7 cellular contexts compared by ENCODE assay signal in the genomic region with DNA sequence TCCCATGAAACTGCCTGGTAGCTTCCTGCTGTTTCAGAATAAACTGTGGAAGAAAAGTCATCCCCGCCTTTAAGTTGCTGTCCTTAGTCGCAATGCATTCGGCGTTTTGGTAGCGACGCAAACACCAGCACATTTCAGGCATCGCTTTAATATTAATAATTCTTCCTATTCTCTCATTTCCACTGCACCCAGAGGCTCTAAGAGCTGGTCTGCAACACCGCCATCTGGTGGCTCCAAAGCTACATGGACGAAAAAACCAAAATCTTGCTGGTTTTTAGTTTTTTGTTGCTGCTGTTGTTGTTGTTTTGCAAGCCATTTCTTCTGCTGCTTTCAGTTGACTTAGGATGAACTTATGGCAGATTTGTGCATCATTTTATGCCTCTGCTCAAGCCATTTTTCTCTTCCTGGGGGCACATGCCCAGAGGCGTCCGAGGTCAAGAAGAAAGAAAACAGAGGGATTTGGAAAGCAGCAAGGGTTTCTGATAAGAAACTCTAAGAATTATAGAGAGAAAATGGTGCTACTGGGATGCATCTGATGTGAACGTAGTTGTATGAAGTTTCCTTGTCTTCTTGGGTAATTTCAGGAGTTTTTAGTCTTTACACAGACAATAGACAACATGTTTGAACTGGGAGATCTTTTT.
DNase-seq lines count a peak whose midpoint lies in the region; ATAC-seq and TF ChIP-seq lines count a peak whose summit lies in the region.

No MANE protein-coding gene starts in this region.

- H3K36me3 ChIP-seq in Peyer's patch = no peaks in the 10 kb centered on the region
- no peaks in the 10 kb centered on the region for H3K36me3 ChIP-seq in endodermal cell (ENCODE audit: control insufficient read depth, insufficient read depth, low read length)

- H3K4me3 ChIP-seq in Peyer's patch = no peak overlapping the region
- no peak overlapping the region for H3K4me3 ChIP-seq in endodermal cell (ENCODE audit: low read length)

- no peaks in the 10 kb centered on the region for H3K27me3 Mint-ChIP-seq in endodermal cell (ENCODE audit: insufficient read depth)

- H3K4me3 Mint-ChIP-seq in endodermal cell = no peak overlapping the region

- WGBS in endodermal cell (ENCODE audit: insufficient coverage in 1 of 2, insufficient read length in 1 of 2), 2 experiments = 57 to 87% methylated on average over 2 to 12 of the region's 12 CpGs

- H3K9ac ChIP-seq in endodermal cell (ENCODE audit: extremely low read depth, low read length, poor library complexity, severe bottlenecking) = no peak overlapping the region

- H3K36me3 Mint-ChIP-seq in endodermal cell (ENCODE audit: low read depth) = peaks cover 14% of the 10 kb centered on the region

- no peak overlapping the region for H3K27ac Mint-ChIP-seq in endodermal cell

- peaks cover 21% of the 10 kb centered on the region for H3K9me3 Mint-ChIP-seq in endodermal cell

- H3K4me1 Mint-ChIP-seq in endodermal cell = peaks cover 15% of the 10 kb centered on the region

- H3K27me3 ChIP-seq in Peyer's patch (no peaks in the 10 kb centered on the region), endodermal cell (ENCODE audit: control insufficient read depth, insufficient read depth, low read length, poor library complexity, severe bottlenecking) (no peaks in the 10 kb centered on the region)

- H3K27ac ChIP-seq in Peyer's patch (no peak overlapping the region), endodermal cell (ENCODE audit: low read depth, low read length) (no peak overlapping the region)

- DNase-seq in ELF-1 (ENCODE audit: low read depth, low spot score) (peak; percentile 57), HT-29 (ENCODE audit: low spot score) (peak; percentile 56), Peyer's patch (no peak), endodermal cell (peak; percentile 76), myocyte (ENCODE audit: low read depth) (peak; percentile 49)

- H3K4me1 ChIP-seq in Peyer's patch (no peaks in the 10 kb centered on the region), endodermal cell (ENCODE audit: control insufficient read depth, insufficient read depth, low read length) (no peaks in the 10 kb centered on the region)

- TF ChIP-seq CTCF in Peyer's patch (IDR thresholded peaks at IDR 0.05) (peak in 4 of 6 experiments; percentile 26 to 38 (median 36)), endodermal cell (conservative IDR thresholded peaks at IDR 0.05) (peak; percentile 94)

- no peak for TF ChIP-seq POLR2A in Peyer's patch (IDR thresholded peaks at IDR 0.05)

- H3K9me3 ChIP-seq in Peyer's patch (no peaks in the 10 kb centered on the region), endodermal cell (ENCODE audit: control insufficient read depth, low read length) (peaks cover 31% of the 10 kb centered on the region)

- ATAC-seq in GM18858 (IDR thresholded peaks at IDR 0.05; ENCODE audit: unreplicated experiment) (no peak), GM19455 (IDR thresholded peaks at IDR 0.05; ENCODE audit: unreplicated experiment) (no peak)

Comparison
In these comparisons a context has a peak if more than half of its experiments do, and no peak if none do; other contexts are left out.
1. DNase-seq: peak in ELF-1 (single experiment), HT-29 (single experiment), endodermal cell (single experiment) and myocyte (single experiment); none in Peyer's patch (0 of 3).